In genomic region chr4:94525993-94526740, GRCh38 we compare ENCODE assay signal across 8 cellular contexts.
DNase-seq lines count a peak whose midpoint lies in the region; ATAC-seq and TF ChIP-seq lines count a peak whose summit lies in the region.

No MANE protein-coding gene starts in this region.

- H3K9me3 ChIP-seq in mammary epithelial cell (replicated peaks; ENCODE audit: insufficient read depth, low read length) (no peaks in the 10 kb centered on the region), osteoblast (ENCODE audit: low read depth, low read length) (no peaks in the 10 kb centered on the region)

- TF ChIP-seq CTCF in mammary epithelial cell (conservative IDR thresholded peaks at IDR 0.05 in 1 of 2, IDR thresholded peaks at IDR 0.05 in 1 of 2; ENCODE audit: extremely low read depth in 1 of 2, insufficient read depth in 1 of 2, low read depth in 1 of 2, low read length in 2 of 2) (no peak), osteoblast (IDR thresholded peaks at IDR 0.05; ENCODE audit: extremely low read depth, low read depth, low read length) (no peak)

- DNase-seq in mammary epithelial cell (no peak), osteoblast (ENCODE audit: insufficient read length, low spot score, missing footprints) (no peak), NCI-H187 (lab: John Stamatoyannopoulos, UW) (no peak), middle frontal gyrus (ENCODE audit: extremely low spot score, low spot score) (no peak)
- DNase-seq in activated CD4-positive, alpha-beta T cell treated with anti-CD3 and anti-CD28 coated beads for 4 hours = no peak
- DNase-seq in effector memory CD8-positive, alpha-beta T cell = no peak

- H3K27ac ChIP-seq in mammary epithelial cell (ENCODE audit: insufficient read depth, low read depth, low read length) = no peak overlapping the region
- H3K27ac ChIP-seq in osteoblast (ENCODE audit: low read depth, low read length) = peak overlapping the region; percentile 37

- 70% methylated on average over 3 of the region's 3 CpGs for WGBS in mammary epithelial cell (ENCODE audit: low coverage, missing lambda C conversion rate)

- TSS peak; percentile 13 for BruUV-seq in mammary epithelial cell (replicated peaks; lab: Mats Ljungman, UMichigan)

- no peaks in the 10 kb centered on the region for H3K4me1 Mint-ChIP-seq in effector memory CD8-positive, alpha-beta T cell (ENCODE audit: low read depth in 2 of 2)

- H3K4me2 ChIP-seq in mammary epithelial cell (ENCODE audit: insufficient read depth, low read depth, low read length) (no peak overlapping the region), osteoblast (ENCODE audit: insufficient read depth, low read length) (peak overlapping the region; percentile 48)

- peaks cover 83% of the 10 kb centered on the region for H3K79me2 ChIP-seq in mammary epithelial cell (ENCODE audit: insufficient read depth, low read length)
- peaks cover 73% of the 10 kb centered on the region for H3K79me2 ChIP-seq in osteoblast (ENCODE audit: insufficient read depth, low read length)

- H3K4me1 ChIP-seq in mammary epithelial cell (ENCODE audit: insufficient read depth, low read length) = peaks cover 9% of the 10 kb centered on the region
- H3K4me1 ChIP-seq in osteoblast (ENCODE audit: insufficient read depth, low read length) = peaks cover 85% of the 10 kb centered on the region

- H3K9me3 Mint-ChIP-seq in effector memory CD8-positive, alpha-beta T cell = no peaks in the 10 kb centered on the region

- CTCF ChIA-PET in mammary epithelial cell (lab: Charles Lee; ENCODE audit: low non-redundant PET) = no interaction called here

- H3K4me3 Mint-ChIP-seq in effector memory CD8-positive, alpha-beta T cell = no peak overlapping the region

- peak; percentile 83 for ATAC-seq in GM18511 (IDR thresholded peaks at IDR 0.05; ENCODE audit: unreplicated experiment)
- ATAC-seq in HG02759 (IDR thresholded peaks at IDR 0.05; ENCODE audit: unreplicated experiment) = peak; percentile 45
- no peak for ATAC-seq in effector memory CD8-positive, alpha-beta T cell (replicated peaks)

- H3K27ac Mint-ChIP-seq in effector memory CD8-positive, alpha-beta T cell = peak overlapping the region in 1 of 2 donors; percentile 58

- no peak overlapping the region for H3K9ac ChIP-seq in mammary epithelial cell (ENCODE audit: insufficient read depth, low read length)

- H3K27me3 Mint-ChIP-seq in effector memory CD8-positive, alpha-beta T cell = no peaks in the 10 kb centered on the region

- intact Hi-C loops in mammary epithelial cell (cut with micrococcal nuclease) = no loop called here

- H2AFZ ChIP-seq in mammary epithelial cell (ENCODE audit: low read depth, low read length) (no peak overlapping the region), osteoblast (ENCODE audit: low read length) (no peak overlapping the region)

- dilution Hi-C loops in mammary epithelial cell (cut with HindIII; ENCODE audit: low sequenced_read_pairs) = no loop called here

- H3K27me3 ChIP-seq in mammary epithelial cell (ENCODE audit: insufficient read depth, low read length) = no peaks in the 10 kb centered on the region
- H3K27me3 ChIP-seq in osteoblast (ENCODE audit: insufficient read depth, low read length) = no peaks in the 10 kb centered on the region

- H4K20me1 ChIP-seq in mammary epithelial cell (ENCODE audit: insufficient read depth, low read length) = no peaks in the 10 kb centered on the region
- H4K20me1 ChIP-seq in osteoblast (ENCODE audit: insufficient read depth, low read length) = no peaks in the 10 kb centered on the region

- no peak overlapping the region for H3K4me3 ChIP-seq in mammary epithelial cell (replicated peaks in 1 of 3; ENCODE audit: insufficient read depth in 1 of 3, low read depth in 2 of 3, low read length in 3 of 3)
- H3K4me3 ChIP-seq in osteoblast (ENCODE audit: insufficient read depth, low read length) = no peak overlapping the region

- H3K36me3 ChIP-seq in mammary epithelial cell (ENCODE audit: insufficient read depth, low read length) (peaks cover 17% of the 10 kb centered on the region), osteoblast (ENCODE audit: insufficient read depth, low read length) (peaks cover 17% of the 10 kb centered on the region)

- H3K36me3 Mint-ChIP-seq in effector memory CD8-positive, alpha-beta T cell (ENCODE audit: insufficient read depth) = peaks cover 3% of the 10 kb centered on the region

- in situ Hi-C loops in mammary epithelial cell (cut with MboI; ENCODE audit: low sequenced_read_pairs in 2 of 2) = no loop called here
